Comparison of ENCODE assay signal across 14 cellular contexts in genomic region chr6:158825951-158826306, GRCh38. TPM values are rescaled to one million over a fixed set of nuclear protein-coding genes. Genes with fewer than 3 reads are reported as not detected.
A peak's percentile ranks its signal among the peaks of the same experiment; 100 is the strongest.
DNase-seq lines count a peak whose midpoint lies in the region; ATAC-seq and TF ChIP-seq lines count a peak whose summit lies in the region.
"Had no signal": no experiment of that assay in that cellular context is flagged by ENCODE, and none has a peak within 500 bp of the region (broad histone marks: within the 10 kb centered on the region; RNA-seq: fewer than 3 reads in every experiment).

No MANE protein-coding gene starts in this region.

- no peak overlapping the region for H3K14ac ChIP-seq in neuronal stem cell (ENCODE audit: low read length)

- H4K8ac ChIP-seq in neuronal stem cell (ENCODE audit: low read depth, low read length): no peak overlapping the region
- H4K8ac ChIP-seq in mesendoderm (ENCODE audit: low read depth, low read length): no peak overlapping the region

- H2BK15ac ChIP-seq in neuronal stem cell (ENCODE audit: low read length) (no peak overlapping the region), mesendoderm (replicated peaks; ENCODE audit: low read depth) (no peak overlapping the region)

- no peaks in the 10 kb centered on the region for H3K79me2 ChIP-seq in mesendoderm (ENCODE audit: control insufficient read depth, insufficient read depth, low read length)

- no peaks in the 10 kb centered on the region for H3K27me3 ChIP-seq in heart left ventricle
- H3K27me3 ChIP-seq in neuronal stem cell (ENCODE audit: control insufficient read depth in 3 of 3, insufficient read depth in 3 of 3, low read depth in 1 of 3, low read length in 3 of 3): no peaks in the 10 kb centered on the region
- H3K27me3 ChIP-seq in tibial artery: no peaks in the 10 kb centered on the region
- H3K27me3 ChIP-seq in mesendoderm (ENCODE audit: insufficient read depth, low read length, poor library complexity): no peaks in the 10 kb centered on the region

- H3K27ac ChIP-seq in heart left ventricle: peak overlapping the region in 11 of 12 donors; percentile 2 to 62 (median 46)
- no peak overlapping the region for H3K27ac ChIP-seq in neuronal stem cell (replicated peaks; ENCODE audit: low read length)
- H3K27ac ChIP-seq in tibial artery: no peak overlapping the region
- no peak overlapping the region for H3K27ac ChIP-seq in mesendoderm (ENCODE audit: low read depth, low read length)
- H3K27ac ChIP-seq: C4-2B, KMS-11 had no signal

- H3K9me3 ChIP-seq in heart left ventricle (no peaks in the 10 kb centered on the region), neuronal stem cell (replicated peaks in 1 of 2; ENCODE audit: control insufficient read depth in 2 of 2, insufficient read depth in 1 of 2, low read depth in 1 of 2, low read length in 2 of 2) (no peaks in the 10 kb centered on the region), tibial artery (no peaks in the 10 kb centered on the region)

- TF ChIP-seq CTCF in AG10803 (conservative IDR thresholded peaks at IDR 0.05; ENCODE audit: low read length): no peak
- no peak for TF ChIP-seq CTCF in heart left ventricle (IDR thresholded peaks at IDR 0.05)
- TF ChIP-seq CTCF in tibial artery (IDR thresholded peaks at IDR 0.05): no peak

- H3K36me3 ChIP-seq in heart left ventricle: no peaks in the 10 kb centered on the region
- H3K36me3 ChIP-seq in neuronal stem cell (replicated peaks in 1 of 2; ENCODE audit: control insufficient read depth in 2 of 2, insufficient read depth in 2 of 2, low read length in 2 of 2): no peaks in the 10 kb centered on the region
- no peaks in the 10 kb centered on the region for H3K36me3 ChIP-seq in tibial artery
- no peaks in the 10 kb centered on the region for H3K36me3 ChIP-seq in mesendoderm (ENCODE audit: control insufficient read depth, insufficient read depth, low read length)

- ATAC-seq in heart left ventricle: peak; percentile 48 to 69 (median 56)
- no peak for ATAC-seq in activated T-cell treated with anti-CD3 and anti-CD28 coated beads, Interleukin-2, amount 50 U/mL, for 4 hours

- 28 to 45% (median 36%) methylated on average over 9 of the region's 9 CpGs for WGBS in heart left ventricle, 4 donors
- no CpG with 5 or more reads among the region's 9 CpGs for WGBS in neuronal stem cell (ENCODE audit: extremely low coverage in 2 of 2, insufficient read length in 2 of 2, insufficient replicate concordance in 1 of 2), 2 donors
- no CpG with 5 or more reads among the region's 9 CpGs for WGBS in mesendoderm (ENCODE audit: extremely low coverage, insufficient coverage, low lambda C conversion rate)

- H3K4me1 ChIP-seq in heart left ventricle (peaks cover 0 to 18% (median 7%) of the 10 kb centered on the region in 12 donors), neuronal stem cell (ENCODE audit: control insufficient read depth in 2 of 2, insufficient read depth in 1 of 2, low read depth in 1 of 2, low read length in 2 of 2) (no peaks in the 10 kb centered on the region), tibial artery (no peaks in the 10 kb centered on the region), mesendoderm (ENCODE audit: control insufficient read depth, low read depth, low read length) (no peaks in the 10 kb centered on the region)

- H3K4me1 Mint-ChIP-seq in activated T-cell treated with anti-CD3 and anti-CD28 coated beads, Interleukin-2, amount 50 U/mL, for 4 hours (ENCODE audit: low read depth): peaks cover 17% of the 10 kb centered on the region

- H3K9ac ChIP-seq in neuronal stem cell (ENCODE audit: low read depth, low read length, poor library complexity) (no peak overlapping the region), mesendoderm (ENCODE audit: low read length) (no peak overlapping the region)
- H3K9ac ChIP-seq: KMS-11 had no signal

- H3K4me3 ChIP-seq in AG10803 (ENCODE audit: low read length) (no peak overlapping the region), heart left ventricle (peak overlapping the region in 2 of 12 donors; percentile 6 to 7), neuronal stem cell (ENCODE audit: low read length in 2 of 2) (no peak overlapping the region), tibial artery (no peak overlapping the region), mesendoderm (ENCODE audit: low read length) (no peak overlapping the region)

- no peaks in the 10 kb centered on the region for H3K27me3 Mint-ChIP-seq in activated T-cell treated with anti-CD3 and anti-CD28 coated beads, Interleukin-2, amount 50 U/mL, for 4 hours (ENCODE audit: low read depth)

- no peak for TF ChIP-seq POLR2A in heart left ventricle (IDR thresholded peaks at IDR 0.05)

- H3K4me3 Mint-ChIP-seq in activated T-cell treated with anti-CD3 and anti-CD28 coated beads, Interleukin-2, amount 50 U/mL, for 4 hours: no peak overlapping the region
- H3K4me3 Mint-ChIP-seq: neural crest cell had no signal

- H3K18ac ChIP-seq in neuronal stem cell (ENCODE audit: low read length): no peak overlapping the region
- no peak overlapping the region for H3K18ac ChIP-seq in mesendoderm (ENCODE audit: low read length)

- H2BK5ac ChIP-seq in neuronal stem cell (ENCODE audit: low read length) (no peak overlapping the region), mesendoderm (ENCODE audit: low read length) (no peak overlapping the region)

- no peak overlapping the region for H3K23ac ChIP-seq in neuronal stem cell (ENCODE audit: low read depth, low read length, poor library complexity)
- H3K23ac ChIP-seq in mesendoderm (ENCODE audit: low read length): no peak overlapping the region

- peak; percentile 47 for DNase-seq in AG10803 (ENCODE audit: low read depth)
- DNase-seq in SK-N-DZ (ENCODE audit: low spot score): peak; percentile 34
- peak in 4 of 5 donors; percentile 40 to 72 (median 44) for DNase-seq in heart left ventricle
- no peak for DNase-seq in neuronal stem cell (ENCODE audit: low spot score)
- DNase-seq in tibial artery: no peak
- no peak for DNase-seq in HuH-7 (ENCODE audit: low spot score)
- DNase-seq in activated T-cell treated with anti-CD3 and anti-CD28 coated beads, Interleukin-2, amount 50 U/mL, for 4 hours: no peak
- no peak for DNase-seq in mesendoderm
- DNase-seq: central memory CD4-positive, alpha-beta T cell; GDM1; NCI-H1694 treated with DMSO at 0.1 percent for 48 hours had no signal

- peaks cover 1% of the 10 kb centered on the region for H3K79me1 ChIP-seq in neuronal stem cell (ENCODE audit: low read depth, low read length)
- no peaks in the 10 kb centered on the region for H3K79me1 ChIP-seq in mesendoderm (ENCODE audit: low read length)

- no peaks in the 10 kb centered on the region for H3K36me3 Mint-ChIP-seq in activated T-cell treated with anti-CD3 and anti-CD28 coated beads, Interleukin-2, amount 50 U/mL, for 4 hours (ENCODE audit: insufficient read depth)

- intact Hi-C loops in heart left ventricle (cut with DNase I): no loop called here
- intact Hi-C loops in tibial artery (cut with DNase I; ENCODE audit: low total_unique reads): no loop called here

- H3K56ac ChIP-seq in mesendoderm (ENCODE audit: low read length): no peak overlapping the region

- no peak overlapping the region for H3K4me2 ChIP-seq in neuronal stem cell (ENCODE audit: insufficient read depth, low read length, poor library complexity, severe bottlenecking)
- no peak overlapping the region for H3K4me2 ChIP-seq in mesendoderm (ENCODE audit: low read length)
- H3K4me2 ChIP-seq: KMS-11 had no signal

- H4K5ac ChIP-seq in mesendoderm (ENCODE audit: low read length): no peak overlapping the region

- H2BK120ac ChIP-seq in neuronal stem cell (ENCODE audit: low read depth, low read length) (no peak overlapping the region), mesendoderm (ENCODE audit: low read depth, low read length) (no peak overlapping the region)

- H2AK5ac ChIP-seq in neuronal stem cell (ENCODE audit: low read depth, low read length) (peak overlapping the region; percentile 21), mesendoderm (ENCODE audit: low read length) (no peak overlapping the region)

- H2AFZ ChIP-seq in neuronal stem cell (ENCODE audit: low read length): peak overlapping the region; percentile 36

- H4K91ac ChIP-seq in neuronal stem cell (ENCODE audit: low read depth, low read length, poor library complexity): no peak overlapping the region

- no peaks in the 10 kb centered on the region for H3K9me3 Mint-ChIP-seq in activated T-cell treated with anti-CD3 and anti-CD28 coated beads, Interleukin-2, amount 50 U/mL, for 4 hours
- H3K9me3 Mint-ChIP-seq: neural crest cell had no signal

- H3K4ac ChIP-seq in neuronal stem cell (ENCODE audit: low read length) (no peak overlapping the region), mesendoderm (ENCODE audit: low read depth, low read length) (no peak overlapping the region)

- no peak overlapping the region for H2BK12ac ChIP-seq in neuronal stem cell (ENCODE audit: low read length)

RNA-seq across cellular contexts. Expression of gene EZR, which starts 6.8 kb away (rescaled TPM):
- polyA plus RNA-seq in SK-N-DZ (2014; cell fraction: cytosol; rRNA removed): 46.2 and 51.6 TPM in 2 replicates
- polyA plus RNA-seq in SK-N-DZ (2014; cell fraction: nucleus; rRNA removed): 31.1 and 33.2 TPM in 2 replicates
- total RNA-seq in heart left ventricle: 100 to 1,000 TPM; 114 to 293 (median 161) TPM
- 100 to 1,000 TPM; 121 to 541 TPM for polyA plus RNA-seq in heart left ventricle
- 32.4 TPM for polyA plus RNA-seq in neuronal stem cell (2013, experiment 1 of 2)
- polyA plus RNA-seq in neuronal stem cell (2013, experiment 2 of 2): 32.9 TPM
- 100 to 1,000 TPM; 315 to 327 (median 324) TPM for total RNA-seq in activated T-cell treated with anti-CD3 and anti-CD28 coated beads, Interleukin-2, amount 50 U/mL, for 4 hours
- 145 TPM for polyA plus RNA-seq in mesendoderm (2013, experiment 1 of 2)
- 153 TPM for polyA plus RNA-seq in mesendoderm (2013, experiment 2 of 2)

Comparison
In these comparisons a context has a peak if more than half of its experiments do, and no peak if none do; other contexts are left out.
1. DNase-seq: peak in AG10803 (single experiment), SK-N-DZ (single experiment) and heart left ventricle (4 of 5); none in neuronal stem cell (single experiment), tibial artery (0 of 2), HuH-7 (single experiment), activated T-cell treated with anti-CD3 and anti-CD28 coated beads, Interleukin-2, amount 50 U/mL, for 4 hours (single experiment) and mesendoderm (single experiment).
2. ATAC-seq: peak in heart left ventricle (4 of 4); none in activated T-cell treated with anti-CD3 and anti-CD28 coated beads, Interleukin-2, amount 50 U/mL, for 4 hours (0 of 2).
3. H3K27ac ChIP-seq: peak in heart left ventricle (11 of 12); none in neuronal stem cell (single experiment), tibial artery (0 of 2) and mesendoderm (single experiment).